ENCODE assay signal across 8 cellular contexts in the genomic region with DNA sequence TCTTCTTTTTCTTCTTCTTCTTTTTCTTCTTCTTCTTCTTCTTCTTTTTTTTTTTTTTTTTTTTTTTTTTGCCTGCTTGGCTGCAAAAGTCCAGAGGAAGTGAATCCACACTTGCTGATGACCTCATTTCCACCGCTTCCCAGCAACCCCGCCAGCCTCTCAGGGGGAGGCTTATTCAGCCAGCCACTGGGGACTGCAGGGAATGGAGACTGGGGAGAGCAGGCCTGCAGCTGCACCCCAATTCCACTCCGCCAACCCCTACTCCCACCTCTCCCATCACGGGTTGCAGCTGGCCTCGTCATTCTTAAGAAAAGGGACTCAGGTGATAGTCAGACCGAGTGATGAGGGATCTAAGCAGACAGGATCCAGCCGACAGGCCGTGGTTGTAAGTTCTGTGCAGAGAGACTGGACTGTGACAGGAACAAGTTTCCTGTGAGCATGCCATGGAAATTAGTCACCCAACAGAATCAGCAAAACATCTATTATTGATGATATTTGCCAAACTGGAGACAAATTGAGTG. TPM values are rescaled to one million over a fixed set of nuclear protein-coding genes. Genes with fewer than 3 reads are reported as not detected.
A peak's percentile ranks its signal among the peaks of the same experiment; 100 is the strongest.
DNase-seq lines count a peak whose midpoint lies in the region; ATAC-seq lines count a peak whose summit lies in the region.

No MANE protein-coding gene starts in this region.

- ATAC-seq in HG03025 (IDR thresholded peaks at IDR 0.05; ENCODE audit: low FRiP score, unreplicated experiment), result peak; percentile 36
- ATAC-seq in stimulated activated naive B cell treated with anti-CD40 and anti-IgM and Interleukin-4, amounts not matched to agents 10 μg/mL and 1 μg/mL and 100 μg/mL, for 72 hours (replicated peaks), result peak; percentile 50 to 57
- ATAC-seq in activated CD8-positive, alpha-beta T cell treated with anti-CD3 and anti-CD28 coated beads, Interleukin-2, amount 10 ng/mL, durations not matched to agents 7 days and 5 days, result no peak

- H3K4me1 Mint-ChIP-seq in stimulated activated naive B cell treated with anti-CD40 and anti-IgM and Interleukin-4, amounts not matched to agents 10 μg/mL and 1 μg/mL and 100 μg/mL, for 72 hours, result peaks cover 10 to 17% of the 10 kb centered on the region in 2 donors
- no peaks in the 10 kb centered on the region for H3K4me1 Mint-ChIP-seq in activated CD8-positive, alpha-beta T cell treated with anti-CD3 and anti-CD28 coated beads, Interleukin-2, amount 10 ng/mL, durations not matched to agents 7 days and 5 days (ENCODE audit: low read depth)

- H3K36me3 Mint-ChIP-seq in stimulated activated naive B cell treated with anti-CD40 and anti-IgM and Interleukin-4, amounts not matched to agents 10 μg/mL and 1 μg/mL and 100 μg/mL, for 72 hours, result no peaks in the 10 kb centered on the region
- no peaks in the 10 kb centered on the region for H3K36me3 Mint-ChIP-seq in activated CD8-positive, alpha-beta T cell treated with anti-CD3 and anti-CD28 coated beads, Interleukin-2, amount 10 ng/mL, durations not matched to agents 7 days and 5 days (ENCODE audit: low read depth)

- peak overlapping the region; percentile 56 to 59 for H3K4me3 Mint-ChIP-seq in stimulated activated naive B cell treated with anti-CD40 and anti-IgM and Interleukin-4, amounts not matched to agents 10 μg/mL and 1 μg/mL and 100 μg/mL, for 72 hours
- no peak overlapping the region for H3K4me3 Mint-ChIP-seq in activated CD8-positive, alpha-beta T cell treated with anti-CD3 and anti-CD28 coated beads, Interleukin-2, amount 10 ng/mL, durations not matched to agents 7 days and 5 days

- peaks cover under 1 to 10% of the 10 kb centered on the region in 2 donors for H3K27me3 Mint-ChIP-seq in stimulated activated naive B cell treated with anti-CD40 and anti-IgM and Interleukin-4, amounts not matched to agents 10 μg/mL and 1 μg/mL and 100 μg/mL, for 72 hours
- no peaks in the 10 kb centered on the region for H3K27me3 Mint-ChIP-seq in activated CD8-positive, alpha-beta T cell treated with anti-CD3 and anti-CD28 coated beads, Interleukin-2, amount 10 ng/mL, durations not matched to agents 7 days and 5 days (ENCODE audit: low read depth)

- DNase-seq in CD1c-positive myeloid dendritic cell (ENCODE audit: extremely low spot score) (peak; percentile 92), UCSD-AML1 (lab: John Stamatoyannopoulos, UW; ENCODE audit: unreplicated experiment) (peak; percentile 62), iris pigment epithelial cell (ENCODE audit: low read depth) (peak; percentile 80), DMS153 (lab: John Stamatoyannopoulos, UW) (no peak)
- no peak for DNase-seq in stimulated activated naive B cell treated with anti-CD40 and anti-IgM and Interleukin-4, amounts not matched to agents 10 μg/mL and 1 μg/mL and 100 μg/mL, for 72 hours
- no peak for DNase-seq in activated CD8-positive, alpha-beta T cell treated with anti-CD3 and anti-CD28 coated beads, Interleukin-2, amount 10 ng/mL, durations not matched to agents 7 days and 5 days
- DNase-seq in stimulated activated CD4-positive, alpha-beta T cell treated with anti-CD3 and anti-CD28 coated beads, Interleukin-4, amount 100 ng/mL, for 1 hour, result no peak

- H3K27ac Mint-ChIP-seq in stimulated activated naive B cell treated with anti-CD40 and anti-IgM and Interleukin-4, amounts not matched to agents 10 μg/mL and 1 μg/mL and 100 μg/mL, for 72 hours, result peak overlapping the region; percentile 76
- H3K27ac Mint-ChIP-seq in activated CD8-positive, alpha-beta T cell treated with anti-CD3 and anti-CD28 coated beads, Interleukin-2, amount 10 ng/mL, durations not matched to agents 7 days and 5 days, result no peak overlapping the region

- POLR2A ChIA-PET in activated CD8-positive, alpha-beta T cell treated with anti-CD3 and anti-CD28 coated beads, Interleukin-2, amount 10 ng/mL, durations not matched to agents 7 days and 5 days (lab: Charles Lee), result interaction anchor here (0.6 kb wide), 1 partner anchor 516 kb away, joined by 4 read pairs; no protein-coding TSS in a partner anchor

- no peaks in the 10 kb centered on the region for H3K9me3 Mint-ChIP-seq in stimulated activated naive B cell treated with anti-CD40 and anti-IgM and Interleukin-4, amounts not matched to agents 10 μg/mL and 1 μg/mL and 100 μg/mL, for 72 hours
- no peaks in the 10 kb centered on the region for H3K9me3 Mint-ChIP-seq in activated CD8-positive, alpha-beta T cell treated with anti-CD3 and anti-CD28 coated beads, Interleukin-2, amount 10 ng/mL, durations not matched to agents 7 days and 5 days (ENCODE audit: insufficient read depth)

- CTCF ChIA-PET in activated CD8-positive, alpha-beta T cell treated with anti-CD3 and anti-CD28 coated beads, Interleukin-2, amount 10 ng/mL, durations not matched to agents 7 days and 5 days (lab: Charles Lee), result no interaction called here

RNA-seq across cellular contexts. Expression of a gene that starts 59.0 kb away (rescaled TPM):
- total RNA-seq in activated CD8-positive, alpha-beta T cell treated with anti-CD3 and anti-CD28 coated beads, Interleukin-2, amount 10 ng/mL, durations not matched to agents 7 days and 5 days, result 10 to 100 TPM; 55.3 to 58.6 TPM

Comparison
In these comparisons a context has a peak if more than half of its experiments do, and no peak if none do; other contexts are left out.
1. DNase-seq: peak in CD1c-positive myeloid dendritic cell (single experiment), UCSD-AML1 (single experiment) and iris pigment epithelial cell (single experiment); none in stimulated activated naive B cell treated with anti-CD40 and anti-IgM and Interleukin-4, amounts not matched to agents 10 μg/mL and 1 μg/mL and 100 μg/mL, for 72 hours (single experiment), activated CD8-positive, alpha-beta T cell treated with anti-CD3 and anti-CD28 coated beads, Interleukin-2, amount 10 ng/mL, durations not matched to agents 7 days and 5 days (single experiment), stimulated activated CD4-positive, alpha-beta T cell treated with anti-CD3 and anti-CD28 coated beads, Interleukin-4, amount 100 ng/mL, for 1 hour (single experiment) and DMS153 (single experiment).